Comparison of ENCODE assay signal across 21 cellular contexts in the genomic region with DNA sequence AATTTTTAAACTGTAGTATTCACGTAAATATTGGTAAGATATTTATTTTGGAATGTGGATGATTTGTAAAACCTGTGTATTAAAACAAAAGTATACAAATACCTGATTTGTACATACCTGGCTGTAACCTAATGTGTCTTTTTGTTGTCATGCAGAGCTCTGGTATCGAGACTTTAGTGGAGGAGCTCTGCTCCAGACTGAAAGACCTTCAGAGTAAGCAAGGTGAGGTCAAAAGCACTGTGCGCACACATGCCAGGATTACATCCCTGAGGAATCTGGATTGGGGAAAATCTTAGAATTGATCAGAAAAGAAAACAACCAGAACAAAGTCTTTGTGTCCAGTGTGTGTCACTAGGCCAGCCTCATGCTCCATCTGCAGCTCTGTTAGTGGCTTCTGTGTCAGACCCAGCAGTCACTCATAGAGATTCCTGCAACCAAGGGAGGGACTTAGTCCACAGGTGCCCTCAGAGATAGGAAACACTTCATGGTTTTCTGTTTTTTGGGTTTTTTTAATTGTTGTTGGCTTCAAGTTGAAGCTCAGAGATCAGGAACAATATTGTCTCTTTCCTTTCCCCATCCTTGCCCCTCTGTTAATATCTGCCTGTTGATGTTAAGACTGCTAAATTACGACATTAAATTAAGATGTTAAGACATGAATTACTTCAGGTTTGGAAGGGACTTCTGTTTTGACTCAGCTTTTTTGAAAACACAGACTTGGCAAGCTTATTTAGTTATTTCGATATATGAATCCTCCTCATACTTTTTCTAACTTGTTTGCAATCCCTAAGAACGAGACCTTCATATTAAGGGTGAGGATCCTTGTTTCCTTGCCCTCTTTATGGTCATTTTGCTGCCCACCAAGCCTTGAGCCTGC. TPM values are rescaled to one million over a fixed set of nuclear protein-coding genes. Genes with fewer than 3 reads are reported as not detected.
DNase-seq lines count a peak whose midpoint lies in the region; ATAC-seq and TF ChIP-seq lines count a peak whose summit lies in the region.
"Had no signal": no experiment of that assay in that cellular context is flagged by ENCODE, and none has a peak within 500 bp of the region (broad histone marks: within the 10 kb centered on the region; RNA-seq: fewer than 3 reads in every experiment).

No MANE protein-coding gene starts in this region.

- H3K27ac ChIP-seq in cardiac muscle cell, result peak overlapping the region; percentile 26
- H3K27ac ChIP-seq in GM23338 (ENCODE audit: low read depth), result no peak overlapping the region
- H3K27ac ChIP-seq: 22Rv1, BLaER1 had no signal

- H3K4me3 ChIP-seq in cardiac muscle cell (no peak overlapping the region), GM23338 (no peak overlapping the region)
- H3K4me3 ChIP-seq: BLaER1, lung had no signal

- H3K4me1 ChIP-seq in cardiac muscle cell (ENCODE audit: low read depth) (peaks cover 17% of the 10 kb centered on the region), GM23338 (ENCODE audit: insufficient read depth) (peaks cover 10% of the 10 kb centered on the region; the same call in 1 of the 2 replicates)

- peak overlapping the region; percentile 37 for H3K27ac Mint-ChIP-seq in activated CD4-positive, alpha-beta T cell treated with anti-CD3 and anti-CD28 coated beads for 36 hours
- no peak overlapping the region for H3K27ac Mint-ChIP-seq in activated CD4-positive, alpha-beta T cell treated with anti-CD3 and anti-CD28 coated beads, Interleukin-2, amount 10 ng/mL, durations not matched to agents 7 days and 5 days
- peak overlapping the region; percentile 44 for H3K27ac Mint-ChIP-seq in activated T-helper 1 cell treated with anti-CD3 and anti-CD28 coated beads, Interleukin-12 subunit alpha, Interleukin-12 subunit beta, Interleukin-2, Interleukin-4 antibody, amounts not matched to agents 30 ng/mL and 10 ng/mL and 1 ng/mL, durations not matched to agents 14 hours and 24 hours and 36 hours
- H3K27ac Mint-ChIP-seq in progenitor cell of endocrine pancreas, result peak overlapping the region; percentile 52
- H3K27ac Mint-ChIP-seq in activated T-helper 2 cell treated with anti-CD3 and anti-CD28 coated beads, Interferon-gamma antibody, Interleukin-2, Interleukin-4, amounts not matched to agents 10 μg/mL and 5 μg/mL and 100 μg/mL, durations not matched to agents 14 hours and 24 hours and 36 hours, result no peak overlapping the region
- H3K27ac Mint-ChIP-seq in GM23338, result no peak overlapping the region

- POLR2A ChIA-PET in activated CD4-positive, alpha-beta T cell treated with anti-CD3 and anti-CD28 coated beads for 36 hours (lab: Charles Lee), result no interaction called here
- POLR2A ChIA-PET in activated CD4-positive, alpha-beta T cell treated with anti-CD3 and anti-CD28 coated beads, Interleukin-2, amount 10 ng/mL, durations not matched to agents 7 days and 5 days (lab: Charles Lee), result no interaction called here

- TF ChIP-seq CTCF in cardiac muscle cell (IDR thresholded peaks at IDR 0.05; ENCODE audit: low read depth, low read length) (no peak), progenitor cell of endocrine pancreas (IDR thresholded peaks at IDR 0.05; ENCODE audit: unreplicated experiment) (no peak), GM23338 (conservative IDR thresholded peaks at IDR 0.05; ENCODE audit: low read depth in 2 of 2) (no peak)

- H4K20me1 ChIP-seq in GM23338 (replicated peaks; ENCODE audit: insufficient read depth), result no peaks in the 10 kb centered on the region; the same call in 1 of the 2 replicates

- H3K36me3 Mint-ChIP-seq in activated CD4-positive, alpha-beta T cell treated with anti-CD3 and anti-CD28 coated beads for 36 hours (ENCODE audit: low read depth), result peaks cover 43% of the 10 kb centered on the region
- peaks cover 38% of the 10 kb centered on the region for H3K36me3 Mint-ChIP-seq in activated CD4-positive, alpha-beta T cell treated with anti-CD3 and anti-CD28 coated beads, Interleukin-2, amount 10 ng/mL, durations not matched to agents 7 days and 5 days (ENCODE audit: low read depth)
- H3K36me3 Mint-ChIP-seq in activated T-helper 1 cell treated with anti-CD3 and anti-CD28 coated beads, Interleukin-12 subunit alpha, Interleukin-12 subunit beta, Interleukin-2, Interleukin-4 antibody, amounts not matched to agents 30 ng/mL and 10 ng/mL and 1 ng/mL, durations not matched to agents 14 hours and 24 hours and 36 hours (ENCODE audit: low read depth), result peaks cover 33% of the 10 kb centered on the region
- H3K36me3 Mint-ChIP-seq in progenitor cell of endocrine pancreas (ENCODE audit: insufficient read depth), result peaks cover 22% of the 10 kb centered on the region
- H3K36me3 Mint-ChIP-seq in activated T-helper 2 cell treated with anti-CD3 and anti-CD28 coated beads, Interferon-gamma antibody, Interleukin-2, Interleukin-4, amounts not matched to agents 10 μg/mL and 5 μg/mL and 100 μg/mL, durations not matched to agents 14 hours and 24 hours and 36 hours (ENCODE audit: low read depth), result peaks cover 59% of the 10 kb centered on the region
- H3K36me3 Mint-ChIP-seq in GM23338 (ENCODE audit: low read depth), result peaks cover 34% of the 10 kb centered on the region

- H3K79me2 ChIP-seq in GM23338 (replicated peaks; ENCODE audit: insufficient read depth), result peaks cover 13% of the 10 kb centered on the region; the same call in 1 of the 2 replicates

- no peak for DNase-seq in activated CD4-positive, alpha-beta T cell treated with anti-CD3 and anti-CD28 coated beads for 36 hours
- DNase-seq in activated CD4-positive, alpha-beta T cell treated with anti-CD3 and anti-CD28 coated beads, Interleukin-2, amount 10 ng/mL, durations not matched to agents 7 days and 5 days, result no peak
- DNase-seq in activated T-helper 1 cell treated with anti-CD3 and anti-CD28 coated beads, Interleukin-12 subunit alpha, Interleukin-12 subunit beta, Interleukin-2, Interleukin-4 antibody, amounts not matched to agents 30 ng/mL and 10 ng/mL and 1 ng/mL, durations not matched to agents 14 hours and 24 hours and 36 hours (ENCODE audit: low spot score), result no peak
- DNase-seq in cardiac muscle cell (ENCODE audit: low read depth in 1 of 2, low spot score in 1 of 2), result no peak
- DNase-seq in progenitor cell of endocrine pancreas (ENCODE audit: low spot score, unreplicated experiment), result no peak
- DNase-seq in activated T-helper 2 cell treated with anti-CD3 and anti-CD28 coated beads, Interferon-gamma antibody, Interleukin-2, Interleukin-4, amounts not matched to agents 10 μg/mL and 5 μg/mL and 100 μg/mL, durations not matched to agents 14 hours and 24 hours and 36 hours (ENCODE audit: low spot score), result no peak
- DNase-seq in GM23338 (ENCODE audit: low spot score), result no peak
- DNase-seq in NCI-H774 (lab: John Stamatoyannopoulos, UW), result no peak
- DNase-seq: activated CD4-positive, alpha-beta T cell treated with anti-CD3 and anti-CD28 coated beads for 48 hours; activated T-cell treated with anti-CD3 and anti-CD28 coated beads, Interleukin-2, amount 50 U/mL, for 1 hour; amniotic stem cell; DMS153; MV-4-11; naive B cell; NCI-H2029 treated with DMSO at 0.1 percent for 48 hours; stimulated activated naive CD4-positive, alpha-beta T cell; T1000 had no signal

- no peaks in the 10 kb centered on the region for H3K27me3 ChIP-seq in cardiac muscle cell
- H3K27me3 ChIP-seq in GM23338 (ENCODE audit: insufficient read depth), result no peaks in the 10 kb centered on the region
- H3K27me3 ChIP-seq: BLaER1 had no signal

- H2AFZ ChIP-seq in GM23338, result no peak overlapping the region

- CTCF ChIA-PET in activated CD4-positive, alpha-beta T cell treated with anti-CD3 and anti-CD28 coated beads for 36 hours (lab: Charles Lee), result interaction anchor here (2.1 kb wide), 1 partner anchor 17 kb away, joined by 10 read pairs; no protein-coding TSS in a partner anchor
- CTCF ChIA-PET in activated CD4-positive, alpha-beta T cell treated with anti-CD3 and anti-CD28 coated beads, Interleukin-2, amount 10 ng/mL, durations not matched to agents 7 days and 5 days (lab: Charles Lee), result interaction anchor here (0.7 to 1.3 kb wide), 3 partner anchors 17 to 666 kb away, joined by 3 to 6 read pairs (median 4); no protein-coding TSS in a partner anchor

- intact Hi-C loops in activated CD4-positive, alpha-beta T cell treated with anti-CD3 and anti-CD28 coated beads for 36 hours (cut with DNase I, micrococcal nuclease), result no loop called here
- intact Hi-C loops in activated T-helper 1 cell treated with anti-CD3 and anti-CD28 coated beads, Interleukin-12 subunit alpha, Interleukin-12 subunit beta, Interleukin-2, Interleukin-4 antibody, amounts not matched to agents 30 ng/mL and 10 ng/mL and 1 ng/mL, durations not matched to agents 14 hours and 24 hours and 36 hours (cut with micrococcal nuclease), result loop anchor here (5.0 kb wide), 4 partner anchors 35 to 215 kb away; partner anchors contain the start of genes KIAA0232 and MRFAP1
- intact Hi-C loops in activated T-helper 2 cell treated with anti-CD3 and anti-CD28 coated beads, Interferon-gamma antibody, Interleukin-2, Interleukin-4, amounts not matched to agents 10 μg/mL and 5 μg/mL and 100 μg/mL, durations not matched to agents 14 hours and 24 hours and 36 hours (cut with micrococcal nuclease), result no loop called here

- no peaks in the 10 kb centered on the region for H3K9me3 ChIP-seq in cardiac muscle cell (ENCODE audit: low read depth)

- ATAC-seq in activated CD4-positive, alpha-beta T cell treated with anti-CD3 and anti-CD28 coated beads for 36 hours, result no peak
- ATAC-seq in GM23338, result no peak

- no peaks in the 10 kb centered on the region for H3K27me3 Mint-ChIP-seq in activated CD4-positive, alpha-beta T cell treated with anti-CD3 and anti-CD28 coated beads for 36 hours
- H3K27me3 Mint-ChIP-seq in activated CD4-positive, alpha-beta T cell treated with anti-CD3 and anti-CD28 coated beads, Interleukin-2, amount 10 ng/mL, durations not matched to agents 7 days and 5 days, result no peaks in the 10 kb centered on the region
- no peaks in the 10 kb centered on the region for H3K27me3 Mint-ChIP-seq in activated T-helper 1 cell treated with anti-CD3 and anti-CD28 coated beads, Interleukin-12 subunit alpha, Interleukin-12 subunit beta, Interleukin-2, Interleukin-4 antibody, amounts not matched to agents 30 ng/mL and 10 ng/mL and 1 ng/mL, durations not matched to agents 14 hours and 24 hours and 36 hours (ENCODE audit: insufficient read depth)
- H3K27me3 Mint-ChIP-seq in progenitor cell of endocrine pancreas, result no peaks in the 10 kb centered on the region
- H3K27me3 Mint-ChIP-seq in activated T-helper 2 cell treated with anti-CD3 and anti-CD28 coated beads, Interferon-gamma antibody, Interleukin-2, Interleukin-4, amounts not matched to agents 10 μg/mL and 5 μg/mL and 100 μg/mL, durations not matched to agents 14 hours and 24 hours and 36 hours (ENCODE audit: low read depth), result no peaks in the 10 kb centered on the region
- no peaks in the 10 kb centered on the region for H3K27me3 Mint-ChIP-seq in GM23338 (ENCODE audit: insufficient read depth, low read depth, poor library complexity)
- H3K27me3 Mint-ChIP-seq: IgD-negative memory B cell, naive B cell had no signal

- no peaks in the 10 kb centered on the region for H3K9me3 Mint-ChIP-seq in activated CD4-positive, alpha-beta T cell treated with anti-CD3 and anti-CD28 coated beads for 36 hours (ENCODE audit: low read depth)
- H3K9me3 Mint-ChIP-seq in activated CD4-positive, alpha-beta T cell treated with anti-CD3 and anti-CD28 coated beads, Interleukin-2, amount 10 ng/mL, durations not matched to agents 7 days and 5 days, result peaks cover 6% of the 10 kb centered on the region
- H3K9me3 Mint-ChIP-seq in activated T-helper 1 cell treated with anti-CD3 and anti-CD28 coated beads, Interleukin-12 subunit alpha, Interleukin-12 subunit beta, Interleukin-2, Interleukin-4 antibody, amounts not matched to agents 30 ng/mL and 10 ng/mL and 1 ng/mL, durations not matched to agents 14 hours and 24 hours and 36 hours, result peaks cover 10% of the 10 kb centered on the region
- H3K9me3 Mint-ChIP-seq in progenitor cell of endocrine pancreas (ENCODE audit: low read depth) (no peaks in the 10 kb centered on the region), GM23338 (0 out of 3 replicates have a peak, but pooled peaks cover 4% of the 10 kb centered on the region)
- peaks cover 10% of the 10 kb centered on the region for H3K9me3 Mint-ChIP-seq in activated T-helper 2 cell treated with anti-CD3 and anti-CD28 coated beads, Interferon-gamma antibody, Interleukin-2, Interleukin-4, amounts not matched to agents 10 μg/mL and 5 μg/mL and 100 μg/mL, durations not matched to agents 14 hours and 24 hours and 36 hours
- H3K9me3 Mint-ChIP-seq: IgD-negative memory B cell had no signal

- no peaks in the 10 kb centered on the region for H3F3A ChIP-seq in GM23338 (replicated peaks; ENCODE audit: low read depth)

- H3K4me3 Mint-ChIP-seq in activated CD4-positive, alpha-beta T cell treated with anti-CD3 and anti-CD28 coated beads for 36 hours, result no peak overlapping the region
- H3K4me3 Mint-ChIP-seq in activated CD4-positive, alpha-beta T cell treated with anti-CD3 and anti-CD28 coated beads, Interleukin-2, amount 10 ng/mL, durations not matched to agents 7 days and 5 days, result no peak overlapping the region
- no peak overlapping the region for H3K4me3 Mint-ChIP-seq in activated T-helper 1 cell treated with anti-CD3 and anti-CD28 coated beads, Interleukin-12 subunit alpha, Interleukin-12 subunit beta, Interleukin-2, Interleukin-4 antibody, amounts not matched to agents 30 ng/mL and 10 ng/mL and 1 ng/mL, durations not matched to agents 14 hours and 24 hours and 36 hours
- no peak overlapping the region for H3K4me3 Mint-ChIP-seq in progenitor cell of endocrine pancreas (ENCODE audit: low read depth)
- H3K4me3 Mint-ChIP-seq in activated T-helper 2 cell treated with anti-CD3 and anti-CD28 coated beads, Interferon-gamma antibody, Interleukin-2, Interleukin-4, amounts not matched to agents 10 μg/mL and 5 μg/mL and 100 μg/mL, durations not matched to agents 14 hours and 24 hours and 36 hours (ENCODE audit: low read depth), result no peak overlapping the region
- H3K4me3 Mint-ChIP-seq in GM23338, result no peak overlapping the region
- H3K4me3 Mint-ChIP-seq: IgD-negative memory B cell, naive B cell had no signal

- no peak overlapping the region for H3K4me2 ChIP-seq in GM23338
- H3K4me2 ChIP-seq: BLaER1 had no signal

- H3K4me1 Mint-ChIP-seq in activated CD4-positive, alpha-beta T cell treated with anti-CD3 and anti-CD28 coated beads for 36 hours, result peaks cover 27% of the 10 kb centered on the region
- H3K4me1 Mint-ChIP-seq in activated CD4-positive, alpha-beta T cell treated with anti-CD3 and anti-CD28 coated beads, Interleukin-2, amount 10 ng/mL, durations not matched to agents 7 days and 5 days, result peaks cover 11% of the 10 kb centered on the region
- H3K4me1 Mint-ChIP-seq in activated T-helper 1 cell treated with anti-CD3 and anti-CD28 coated beads, Interleukin-12 subunit alpha, Interleukin-12 subunit beta, Interleukin-2, Interleukin-4 antibody, amounts not matched to agents 30 ng/mL and 10 ng/mL and 1 ng/mL, durations not matched to agents 14 hours and 24 hours and 36 hours (ENCODE audit: low read depth), result peaks cover 33% of the 10 kb centered on the region
- peaks cover 6% of the 10 kb centered on the region for H3K4me1 Mint-ChIP-seq in progenitor cell of endocrine pancreas (ENCODE audit: low read depth)
- H3K4me1 Mint-ChIP-seq in activated T-helper 2 cell treated with anti-CD3 and anti-CD28 coated beads, Interferon-gamma antibody, Interleukin-2, Interleukin-4, amounts not matched to agents 10 μg/mL and 5 μg/mL and 100 μg/mL, durations not matched to agents 14 hours and 24 hours and 36 hours (ENCODE audit: low read depth), result peaks cover 12% of the 10 kb centered on the region
- H3K4me1 Mint-ChIP-seq in GM23338, result peaks cover 14% of the 10 kb centered on the region

- H3K36me3 ChIP-seq in cardiac muscle cell (peaks cover 19% of the 10 kb centered on the region), GM23338 (ENCODE audit: insufficient read depth) (peaks cover 12% of the 10 kb centered on the region)

- no peaks in the 10 kb centered on the region for H3K9me2 ChIP-seq in GM23338 (ENCODE audit: insufficient read depth)

RNA-seq across cellular contexts. Expression of gene TBC1D14, which starts 52.4 kb away (rescaled TPM):
- 10 to 100 TPM; 36.7 to 44.0 TPM for total RNA-seq in activated CD4-positive, alpha-beta T cell treated with anti-CD3 and anti-CD28 coated beads for 36 hours
- total RNA-seq in activated CD4-positive, alpha-beta T cell treated with anti-CD3 and anti-CD28 coated beads, Interleukin-2, amount 10 ng/mL, durations not matched to agents 7 days and 5 days, result 10 to 100 TPM; 50.1 to 50.2 TPM
- 58.1 and 59.7 TPM in 2 replicates for total RNA-seq in activated T-helper 1 cell treated with anti-CD3 and anti-CD28 coated beads, Interleukin-12 subunit alpha, Interleukin-12 subunit beta, Interleukin-2, Interleukin-4 antibody, amounts not matched to agents 30 ng/mL and 10 ng/mL and 1 ng/mL, durations not matched to agents 14 hours and 24 hours and 36 hours
- total RNA-seq in cardiac muscle cell (41.8 and 46.1 TPM in 2 replicates), progenitor cell of endocrine pancreas (60.8 and 61.8 TPM in 2 replicates)
- polyA plus RNA-seq in cardiac muscle cell (30.5 and 38.9 TPM in 2 replicates), GM23338 (2016; fragmentation: Nextera tagmentation; extraction: Ambion mirVana) (15.8 and 18.2 TPM in 2 replicates)
- 34.9 and 35.1 TPM in 2 replicates for total RNA-seq in activated T-helper 2 cell treated with anti-CD3 and anti-CD28 coated beads, Interferon-gamma antibody, Interleukin-2, Interleukin-4, amounts not matched to agents 10 μg/mL and 5 μg/mL and 100 μg/mL, durations not matched to agents 14 hours and 24 hours and 36 hours
- total RNA-seq in GM23338 (2014; rRNA removed; shearing (Covaris generic)), result 59.7 and 66.3 TPM in 2 replicates

Comparison
In these comparisons a context has a peak if more than half of its experiments do, and no peak if none do; other contexts are left out.
1. H3K27ac Mint-ChIP-seq: peak in activated CD4-positive, alpha-beta T cell treated with anti-CD3 and anti-CD28 coated beads for 36 hours (single experiment), activated T-helper 1 cell treated with anti-CD3 and anti-CD28 coated beads, Interleukin-12 subunit alpha, Interleukin-12 subunit beta, Interleukin-2, Interleukin-4 antibody, amounts not matched to agents 30 ng/mL and 10 ng/mL and 1 ng/mL, durations not matched to agents 14 hours and 24 hours and 36 hours (single experiment) and progenitor cell of endocrine pancreas (single experiment); none in activated CD4-positive, alpha-beta T cell treated with anti-CD3 and anti-CD28 coated beads, Interleukin-2, amount 10 ng/mL, durations not matched to agents 7 days and 5 days (single experiment), activated T-helper 2 cell treated with anti-CD3 and anti-CD28 coated beads, Interferon-gamma antibody, Interleukin-2, Interleukin-4, amounts not matched to agents 10 μg/mL and 5 μg/mL and 100 μg/mL, durations not matched to agents 14 hours and 24 hours and 36 hours (single experiment) and GM23338 (single experiment).